8 cellular contexts compared by ENCODE assay signal in genomic region chr11:125514336-125515101, GRCh38. TPM values are rescaled to one million over a fixed set of nuclear protein-coding genes. Genes with fewer than 3 reads are reported as not detected.
A peak's percentile ranks its signal among the peaks of the same experiment; 100 is the strongest.
DNase-seq lines count a peak whose midpoint lies in the region; ATAC-seq and TF ChIP-seq lines count a peak whose summit lies in the region.

No MANE protein-coding gene starts in this region.

- no peak overlapping the region for H3K27ac ChIP-seq in IMR-90 (ENCODE audit: insufficient read depth, low read length)
- H3K27ac ChIP-seq in effector memory CD4-positive, alpha-beta T cell (ENCODE audit: insufficient read depth, low read length, poor library complexity, severe bottlenecking): peak overlapping the region; percentile 56

- peaks cover 19% of the 10 kb centered on the region for H3K9me3 Mint-ChIP-seq in Caco-2 (ENCODE audit: unreplicated experiment)

- H3K36me3 ChIP-seq in Caco-2 (ENCODE audit: control insufficient read depth, insufficient read depth, low read length): no peaks in the 10 kb centered on the region
- no peaks in the 10 kb centered on the region for H3K36me3 ChIP-seq in IMR-90 (ENCODE audit: control insufficient read depth, insufficient read depth, low read length)
- H3K36me3 ChIP-seq in effector memory CD4-positive, alpha-beta T cell (ENCODE audit: control insufficient read depth, insufficient read depth, low read length): no peaks in the 10 kb centered on the region

- H4K20me1 ChIP-seq in IMR-90 (ENCODE audit: insufficient read depth, low read length): no peaks in the 10 kb centered on the region

- H3K4me3 ChIP-seq in Caco-2 (ENCODE audit: low read depth, low read length) (no peak overlapping the region), IMR-90 (ENCODE audit: insufficient read depth, low read depth, low read length) (no peak overlapping the region)
- no peak overlapping the region for H3K4me3 ChIP-seq in effector memory CD4-positive, alpha-beta T cell (ENCODE audit: insufficient read depth, low read depth, low read length, poor library complexity, severe bottlenecking)

- H3K4me3 Mint-ChIP-seq in Caco-2 (ENCODE audit: unreplicated experiment): no peak overlapping the region

- H4K5ac ChIP-seq in IMR-90 (ENCODE audit: low read depth, low read length): no peak overlapping the region

- no peak overlapping the region for H2AK5ac ChIP-seq in IMR-90 (ENCODE audit: low read depth, low read length)

- dilution Hi-C loops in IMR-90 (cut with HindIII; ENCODE audit: low sequenced_read_pairs, unreplicated experiment): no loop called here

- H2BK15ac ChIP-seq in IMR-90 (ENCODE audit: low read depth, low read length): no peak overlapping the region

- no TSS peak for BruUV-seq in Caco-2 (replicated peaks; lab: Mats Ljungman, UMichigan)
- BruUV-seq in IMR-90 (replicated peaks; lab: Mats Ljungman, UMichigan): no TSS peak

- H3K9me3 ChIP-seq in Caco-2: peaks cover 14% of the 10 kb centered on the region
- no peaks in the 10 kb centered on the region for H3K9me3 ChIP-seq in IMR-90 (ENCODE audit: control insufficient read depth, insufficient read depth, low read length)
- no peaks in the 10 kb centered on the region for H3K9me3 ChIP-seq in effector memory CD4-positive, alpha-beta T cell (ENCODE audit: control insufficient read depth, low read length)

- H2AFZ ChIP-seq in IMR-90 (replicated peaks; ENCODE audit: low read length, poor library complexity): no peak overlapping the region

- H2BK20ac ChIP-seq in IMR-90 (ENCODE audit: low read depth, low read length): no peak overlapping the region

- no peaks in the 10 kb centered on the region for H3K27me3 Mint-ChIP-seq in Caco-2 (ENCODE audit: insufficient read depth, unreplicated experiment)

- H2BK120ac ChIP-seq in IMR-90 (ENCODE audit: low read depth, low read length): no peak overlapping the region

- in situ Hi-C loops in IMR-90 (cut with MboI; ENCODE audit: low sequenced_read_pairs): no loop called here

- ATAC-seq in GM21423 (IDR thresholded peaks at IDR 0.05; ENCODE audit: unreplicated experiment) (peak; percentile 67), IMR-90 (ENCODE audit: low read depth) (no peak)

- H3K4me1 ChIP-seq in Caco-2 (peaks cover 13% of the 10 kb centered on the region), IMR-90 (ENCODE audit: control insufficient read depth, insufficient read depth, low read length) (no peaks in the 10 kb centered on the region)
- H3K4me1 ChIP-seq in effector memory CD4-positive, alpha-beta T cell (ENCODE audit: control insufficient read depth, insufficient read depth, low read length, poor library complexity, severe bottlenecking): no peaks in the 10 kb centered on the region

- H3K4ac ChIP-seq in IMR-90 (ENCODE audit: low read depth, low read length): no peak overlapping the region

- no peak overlapping the region for H2AK9ac ChIP-seq in IMR-90 (replicated peaks; ENCODE audit: low read depth, low read length, poor library complexity)

- H3K79me1 ChIP-seq in IMR-90 (ENCODE audit: low read depth in 1 of 2, low read length in 2 of 2): no peaks in the 10 kb centered on the region

- POLR2A ChIA-PET in Caco-2 (lab: Charles Lee): no interaction called here
- POLR2A ChIA-PET in IMR-90 (lab: Charles Lee; ENCODE audit: unreplicated experiment): no interaction called here

- H3K23ac ChIP-seq in IMR-90 (ENCODE audit: low read depth, low read length): no peak overlapping the region

- H4K91ac ChIP-seq in IMR-90 (ENCODE audit: insufficient read depth, low read depth, low read length): no peak overlapping the region

- no peak for TF ChIP-seq RAD21 in IMR-90 (IDR thresholded peaks at IDR 0.05; ENCODE audit: low read length)

- no peak overlapping the region for H3K56ac ChIP-seq in IMR-90 (ENCODE audit: extremely low read depth, insufficient read depth, low read length)

- no peaks in the 10 kb centered on the region for H3K9me1 ChIP-seq in IMR-90 (ENCODE audit: insufficient read depth, low read length)

- 34% methylated on average over 3 of the region's 11 CpGs; no CpG with 5 or more reads in 1 of the 2 experiments for WGBS in IMR-90 (ENCODE audit: extremely low coverage in 2 of 2, insufficient read length in 1 of 2), 2 experiments

- H3K27ac Mint-ChIP-seq in Caco-2 (ENCODE audit: unreplicated experiment): peak overlapping the region; percentile 74

- no peak for TF ChIP-seq CTCF in Caco-2 (IDR thresholded peaks at IDR 0.05; ENCODE audit: insufficient read depth in 1 of 2, low read depth in 1 of 2, low read length in 1 of 2, severe bottlenecking in 1 of 2, unreplicated experiment in 1 of 2)
- TF ChIP-seq CTCF in IMR-90 (conservative IDR thresholded peaks at IDR 0.05; ENCODE audit: low read depth, low read length): no peak

- H3K27me3 ChIP-seq in Caco-2 (replicated peaks; ENCODE audit: control insufficient read depth, insufficient read depth, low read length) (no peaks in the 10 kb centered on the region), IMR-90 (ENCODE audit: control insufficient read depth, insufficient read depth, low read length) (no peaks in the 10 kb centered on the region; the same call in 1 of the 2 replicates)
- H3K27me3 ChIP-seq in effector memory CD4-positive, alpha-beta T cell (replicated peaks; ENCODE audit: control insufficient read depth, insufficient read depth, low read length, poor library complexity, severe bottlenecking): no peaks in the 10 kb centered on the region

- intact Hi-C loops in Caco-2 (cut with micrococcal nuclease; ENCODE audit: unreplicated experiment): loop anchor here (2.0 kb wide), 1 partner anchor 54 kb away; the partner anchor contains the start of gene EI24
- intact Hi-C loops in IMR-90 (cut with micrococcal nuclease): loop anchor here (5.0 kb wide), 1 partner anchor 53 kb away; the partner anchor contains the start of gene EI24

- CTCF ChIA-PET in Caco-2 (lab: Charles Lee): no interaction called here
- CTCF ChIA-PET in IMR-90 (lab: Yijun Ruan, JAX): interaction anchor here (0.6 kb wide), 1 partner anchor 86 kb away, joined by 3 read pairs; no protein-coding TSS in a partner anchor

- no peaks in the 10 kb centered on the region for H3K36me3 Mint-ChIP-seq in Caco-2 (ENCODE audit: insufficient read depth, unreplicated experiment)

- H4K8ac ChIP-seq in IMR-90 (ENCODE audit: low read depth in 2 of 2, low read length in 2 of 2): no peak overlapping the region

- H2BK5ac ChIP-seq in IMR-90 (ENCODE audit: low read depth, low read length, poor library complexity, severe bottlenecking): no peak overlapping the region

- peaks cover 12% of the 10 kb centered on the region for H3K4me1 Mint-ChIP-seq in Caco-2 (ENCODE audit: low read depth, unreplicated experiment)

- no peak overlapping the region for H3K9ac ChIP-seq in IMR-90 (ENCODE audit: low read depth, low read length)

- DNase-seq in Caco-2 (peak; percentile 56 to 59), IMR-90 (peak; percentile 46), NCI-H1436 treated with DMSO at 0.1 percent for 48 hours (lab: John Stamatoyannopoulos, UW) (no peak), midbrain (lab: John Stamatoyannopoulos, UW) (no peak)
- DNase-seq in activated CD4-positive, CD25-positive, alpha-beta regulatory T cell treated with anti-CD3 and anti-CD28 coated beads, Interleukin-2, amount 50 U/mL, for 16 hours (ENCODE audit: low read depth, low spot score): peak; percentile 9
- peak; percentile 36 to 55 (median 45) for DNase-seq in effector memory CD4-positive, alpha-beta T cell
- peak; percentile 37 to 48 for DNase-seq in stimulated activated CD8-positive, alpha-beta memory T cell treated with anti-CD3 and anti-CD28 coated beads, Interleukin-15, amount 100 ng/mL, for 4 hours (ENCODE audit: low read depth in 2 of 2)

- H3K18ac ChIP-seq in IMR-90 (ENCODE audit: low read depth, low read length): no peak overlapping the region

- no peak for TF ChIP-seq POLR2A in IMR-90 (IDR thresholded peaks at IDR 0.05; ENCODE audit: low read depth, low read length)

- H3K4me2 ChIP-seq in IMR-90 (ENCODE audit: low read depth, low read length): no peak overlapping the region

- H3K14ac ChIP-seq in IMR-90 (replicated peaks; ENCODE audit: low read depth, low read length): no peak overlapping the region

TF ChIP-seq in IMR-90, 13 proteins besides CTCF, POLR2A, EP300 and RAD21:
- TF ChIP-seq FOS (IDR thresholded peaks at IDR 0.05; ENCODE audit: low read depth, low read length): no peak
- peak; percentile 78 for TF ChIP-seq CEBPB (IDR thresholded peaks at IDR 0.05; ENCODE audit: low read depth, low read length)

RNA-seq across cellular contexts. Expression of gene FEZ1, which starts 18.5 kb away (rescaled TPM):
- total RNA-seq in Caco-2 (2022) (1.5 and 1.9 TPM in 2 replicates), IMR-90 (2012; rRNA removed) (33.9 and 34.4 TPM in 2 replicates)
- 29.8 and 35.5 TPM in 2 replicates for polyA plus RNA-seq in IMR-90 (2012; rRNA removed)
- 24.1 and 40.6 TPM in 2 replicates for polyA plus RNA-seq in IMR-90 (2012; cell fraction: cytosol; rRNA removed)
- polyA plus RNA-seq in IMR-90 (2012; cell fraction: nucleus; rRNA removed; ENCODE audit: low replicate concordance): 11.1 and 35.1 TPM in 2 replicates

RNA-seq across cellular contexts. Expression of gene EI24, which starts 54.8 kb away (rescaled TPM):
- total RNA-seq in Caco-2 (2022) (164 and 170 TPM in 2 replicates), IMR-90 (2012; rRNA removed) (95.9 and 122 TPM in 2 replicates)
- polyA plus RNA-seq in IMR-90 (2012; rRNA removed): 82.6 and 89.7 TPM in 2 replicates
- polyA plus RNA-seq in IMR-90 (2012; cell fraction: cytosol; rRNA removed): 75.8 and 96.6 TPM in 2 replicates
- polyA plus RNA-seq in IMR-90 (2012; cell fraction: nucleus; rRNA removed; ENCODE audit: low replicate concordance): 16.5 and 42.6 TPM in 2 replicates

Comparison
In these comparisons a context has a peak if more than half of its experiments do, and no peak if none do; other contexts are left out.
1. DNase-seq: peak in Caco-2 (2 of 2), IMR-90 (single experiment), activated CD4-positive, CD25-positive, alpha-beta regulatory T cell treated with anti-CD3 and anti-CD28 coated beads, Interleukin-2, amount 50 U/mL, for 16 hours (single experiment), effector memory CD4-positive, alpha-beta T cell (3 of 3) and stimulated activated CD8-positive, alpha-beta memory T cell treated with anti-CD3 and anti-CD28 coated beads, Interleukin-15, amount 100 ng/mL, for 4 hours (2 of 2); none in NCI-H1436 treated with DMSO at 0.1 percent for 48 hours (single experiment) and midbrain (single experiment).
2. RNA of gene FEZ1, which starts 18.5 kb away (total RNA-seq): 33.9 to 34.4 TPM in IMR-90; 1.5 to 1.9 TPM in Caco-2; every median in the first group is over 10 times any median in the second.